In genomic region chr2:141714486-141714885, GRCh38 we compare ENCODE assay signal across 15 cellular contexts.
"Had no signal": no experiment of that assay in that cellular context is flagged by ENCODE, and none has a peak within 500 bp of the region (broad histone marks: within the 10 kb centered on the region; RNA-seq: fewer than 3 reads in every experiment).

No MANE protein-coding gene starts in this region.

- H3K27me3 ChIP-seq: foreskin keratinocyte, hepatocyte, right lobe of liver, testis, transverse colon had no signal

- DNase-seq: effector memory CD4-positive, alpha-beta T cell; foreskin keratinocyte; kidney; left cardiac atrium; naive B cell; right lobe of liver; stimulated activated CD4-positive, alpha-beta T cell treated with anti-CD3 and anti-CD28 coated beads, Interleukin-2, amount 100 ng/mL, for 24 hours; stimulated activated CD4-positive, alpha-beta T cell treated with anti-CD3 and anti-CD28 coated beads, Interleukin-4, amount 100 ng/mL, for 4 hours; stimulated activated naive B cell treated with anti-CD40 and anti-IgM and Interleukin-4, amounts not matched to agents 10 μg/mL and 1 μg/mL and 100 μg/mL, for 72 hours; stimulated activated naive CD8-positive, alpha-beta T cell treated with anti-CD3 and anti-CD28 coated beads, Interleukin-15, amount 100 ng/mL, for 72 hours; testis; transverse colon had no signal

- H3K4me3 ChIP-seq: hepatocyte, right lobe of liver, testis, transverse colon had no signal

- H3K9me3 ChIP-seq: right lobe of liver, testis, transverse colon had no signal

- H3K27ac ChIP-seq: foreskin keratinocyte, hepatocyte, right lobe of liver, testis, transverse colon had no signal

- H3K4me3 Mint-ChIP-seq: central memory CD8-positive, alpha-beta T cell; naive B cell; stimulated activated naive B cell treated with anti-CD40 and anti-IgM and Interleukin-4, amounts not matched to agents 10 μg/mL and 1 μg/mL and 100 μg/mL, for 72 hours; stimulated activated naive CD8-positive, alpha-beta T cell treated with anti-CD3 and anti-CD28 coated beads, Interleukin-15, amount 100 ng/mL, for 72 hours had no signal

- ATAC-seq: esophagus mucosa; stimulated activated naive B cell treated with anti-CD40 and anti-IgM and Interleukin-4, amounts not matched to agents 10 μg/mL and 1 μg/mL and 100 μg/mL, for 72 hours; stimulated activated naive CD8-positive, alpha-beta T cell treated with anti-CD3 and anti-CD28 coated beads, Interleukin-15, amount 100 ng/mL, for 72 hours had no signal

- H3K4me2 ChIP-seq: hepatocyte had no signal

- H2AFZ ChIP-seq: hepatocyte had no signal

- H3K4me1 ChIP-seq: foreskin keratinocyte, testis, transverse colon had no signal

- H3K9me3 Mint-ChIP-seq: stimulated activated naive B cell treated with anti-CD40 and anti-IgM and Interleukin-4, amounts not matched to agents 10 μg/mL and 1 μg/mL and 100 μg/mL, for 72 hours had no signal

- H3K36me3 Mint-ChIP-seq: naive B cell; stimulated activated naive B cell treated with anti-CD40 and anti-IgM and Interleukin-4, amounts not matched to agents 10 μg/mL and 1 μg/mL and 100 μg/mL, for 72 hours had no signal

- H3K27me3 Mint-ChIP-seq: central memory CD8-positive, alpha-beta T cell; naive B cell; stimulated activated naive B cell treated with anti-CD40 and anti-IgM and Interleukin-4, amounts not matched to agents 10 μg/mL and 1 μg/mL and 100 μg/mL, for 72 hours; stimulated activated naive CD8-positive, alpha-beta T cell treated with anti-CD3 and anti-CD28 coated beads, Interleukin-15, amount 100 ng/mL, for 72 hours had no signal

- H3K36me3 ChIP-seq: right lobe of liver, transverse colon had no signal

- H3K4me1 Mint-ChIP-seq: central memory CD8-positive, alpha-beta T cell; naive B cell; stimulated activated naive B cell treated with anti-CD40 and anti-IgM and Interleukin-4, amounts not matched to agents 10 μg/mL and 1 μg/mL and 100 μg/mL, for 72 hours; stimulated activated naive CD8-positive, alpha-beta T cell treated with anti-CD3 and anti-CD28 coated beads, Interleukin-15, amount 100 ng/mL, for 72 hours had no signal

- H3K27ac Mint-ChIP-seq: stimulated activated naive B cell treated with anti-CD40 and anti-IgM and Interleukin-4, amounts not matched to agents 10 μg/mL and 1 μg/mL and 100 μg/mL, for 72 hours; stimulated activated naive CD8-positive, alpha-beta T cell treated with anti-CD3 and anti-CD28 coated beads, Interleukin-15, amount 100 ng/mL, for 72 hours had no signal
